11 cellular contexts compared by ENCODE assay signal in genomic region chr16:13935408-13935807, GRCh38. TPM values are rescaled to one million over a fixed set of nuclear protein-coding genes. Genes with fewer than 3 reads are reported as not detected.
DNase-seq lines count a peak whose midpoint lies in the region; ATAC-seq, FAIRE-seq and TF ChIP-seq lines count a peak whose summit lies in the region.
"Had no signal": no experiment of that assay in that cellular context is flagged by ENCODE, and none has a peak within 500 bp of the region (broad histone marks: within the 10 kb centered on the region; RNA-seq: fewer than 3 reads in every experiment).

No MANE protein-coding gene starts in this region.

- ATAC-seq in GM21717 (IDR thresholded peaks at IDR 0.05; ENCODE audit: unreplicated experiment) (no peak), GM18517 (IDR thresholded peaks at IDR 0.05; ENCODE audit: unreplicated experiment) (no peak)

- H3K36me3 Mint-ChIP-seq in glutamatergic neuron (ENCODE audit: unreplicated experiment): peaks cover 18% of the 10 kb centered on the region

- peaks cover 5% of the 10 kb centered on the region for H3K4me1 Mint-ChIP-seq in glutamatergic neuron (ENCODE audit: low read depth, unreplicated experiment)

- no peaks in the 10 kb centered on the region for H4K20me1 ChIP-seq in PC-9 (ENCODE audit: insufficient read depth)

- FAIRE-seq in HTR-8/SVneo (lab: Jason Lieb, UNC): no peak
- FAIRE-seq: endometrium, H54 had no signal

- no peak overlapping the region for H3K4me3 ChIP-seq in PC-9

- TF ChIP-seq CTCF in PC-9 (conservative IDR thresholded peaks at IDR 0.05) (peak; percentile 55), glutamatergic neuron (IDR thresholded peaks at IDR 0.05; ENCODE audit: partially characterized antibody, unreplicated experiment) (peak; percentile 81)

- H3K4me2 ChIP-seq in PC-9: no peak overlapping the region

- DNase-seq in stimulated activated CD4-positive, alpha-beta T cell treated with anti-CD3 and anti-CD28 coated beads, Interleukin-2, amount 100 ng/mL, for 48 hours: peak; percentile 18 to 19
- no peak for DNase-seq in stimulated activated CD4-positive, alpha-beta T cell treated with anti-CD3 and anti-CD28 coated beads, Interleukin-1b, Interleukin-23, amount 100 ng/mL, for 48 hours
- DNase-seq in PC-9 (no peak), glutamatergic neuron (peak; percentile 54), HTR-8/SVneo (ENCODE audit: insufficient read length, low spot score) (no peak), NCI-H1694 (lab: John Stamatoyannopoulos, UW) (no peak)

- POLR2A ChIA-PET in PC-9 (lab: Charles Lee; ENCODE audit: unreplicated experiment): no interaction called here

- no peak overlapping the region for H3K27ac Mint-ChIP-seq in glutamatergic neuron (ENCODE audit: unreplicated experiment)
- H3K27ac Mint-ChIP-seq: activated T-helper 1 cell treated with anti-CD3 and anti-CD28 coated beads, Interleukin-12 subunit alpha, Interleukin-12 subunit beta, Interleukin-2, Interleukin-4 antibody, amounts not matched to agents 30 ng/mL and 10 ng/mL and 1 ng/mL, durations not matched to agents 14 hours and 24 hours and 36 hours had no signal

- no TSS peak for BruUV-seq in PC-9 (replicated peaks; lab: Mats Ljungman, UMichigan)

- no peaks in the 10 kb centered on the region for H3K79me2 ChIP-seq in PC-9 (ENCODE audit: low read depth)

- H3K9me2 ChIP-seq in PC-9 (ENCODE audit: insufficient read depth): no peaks in the 10 kb centered on the region

- no peak overlapping the region for H2AFZ ChIP-seq in PC-9

- 0 out of 2 replicates have a peak, but pooled peaks cover 14% of the 10 kb centered on the region for H3F3A ChIP-seq in PC-9 (ENCODE audit: insufficient read depth, low read depth)

- H3K36me3 ChIP-seq in PC-9 (ENCODE audit: low read depth): peaks cover 44% of the 10 kb centered on the region

- H3K27ac ChIP-seq in PC-9: no peak overlapping the region

- intact Hi-C loops in PC-9 (cut with micrococcal nuclease; ENCODE audit: unreplicated experiment): no loop called here

- H3K27me3 ChIP-seq in PC-9 (ENCODE audit: insufficient read depth, low read depth): no peaks in the 10 kb centered on the region

- H3K4me1 ChIP-seq in PC-9 (replicated peaks; ENCODE audit: insufficient read depth): peaks cover 10% of the 10 kb centered on the region

- CTCF ChIA-PET in PC-9 (lab: Charles Lee): no interaction called here

- 0 out of 2 replicates have a peak, but pooled peaks cover 5% of the 10 kb centered on the region for H3K9me3 ChIP-seq in PC-9 (ENCODE audit: insufficient read depth, low read depth)

- no peaks in the 10 kb centered on the region for H3K9me3 Mint-ChIP-seq in glutamatergic neuron (ENCODE audit: unreplicated experiment)
- H3K9me3 Mint-ChIP-seq: activated T-helper 1 cell treated with anti-CD3 and anti-CD28 coated beads, Interleukin-12 subunit alpha, Interleukin-12 subunit beta, Interleukin-2, Interleukin-4 antibody, amounts not matched to agents 30 ng/mL and 10 ng/mL and 1 ng/mL, durations not matched to agents 14 hours and 24 hours and 36 hours had no signal

- H3K27me3 Mint-ChIP-seq in glutamatergic neuron (ENCODE audit: unreplicated experiment): no peaks in the 10 kb centered on the region

- no peak overlapping the region for H3K4me3 Mint-ChIP-seq in glutamatergic neuron (ENCODE audit: unreplicated experiment)
- H3K4me3 Mint-ChIP-seq: activated T-helper 1 cell treated with anti-CD3 and anti-CD28 coated beads, Interleukin-12 subunit alpha, Interleukin-12 subunit beta, Interleukin-2, Interleukin-4 antibody, amounts not matched to agents 30 ng/mL and 10 ng/mL and 1 ng/mL, durations not matched to agents 14 hours and 24 hours and 36 hours had no signal

RNA-seq across cellular contexts. Expression of gene ERCC4, which starts 15.5 kb away (rescaled TPM):
- total RNA-seq in PC-9 (2021): 13.5 and 17.4 TPM in 2 replicates
- total RNA-seq in glutamatergic neuron (ENCODE audit: unreplicated experiment): 14.5 TPM

Comparison
In these comparisons a context has a peak if more than half of its experiments do, and no peak if none do; other contexts are left out.
1. DNase-seq: peak in stimulated activated CD4-positive, alpha-beta T cell treated with anti-CD3 and anti-CD28 coated beads, Interleukin-2, amount 100 ng/mL, for 48 hours (2 of 2) and glutamatergic neuron (single experiment); none in stimulated activated CD4-positive, alpha-beta T cell treated with anti-CD3 and anti-CD28 coated beads, Interleukin-1b, Interleukin-23, amount 100 ng/mL, for 48 hours (single experiment), PC-9 (0 of 2), HTR-8/SVneo (single experiment) and NCI-H1694 (single experiment).